ENCODE assay signal across 16 cellular contexts in the genomic region with DNA sequence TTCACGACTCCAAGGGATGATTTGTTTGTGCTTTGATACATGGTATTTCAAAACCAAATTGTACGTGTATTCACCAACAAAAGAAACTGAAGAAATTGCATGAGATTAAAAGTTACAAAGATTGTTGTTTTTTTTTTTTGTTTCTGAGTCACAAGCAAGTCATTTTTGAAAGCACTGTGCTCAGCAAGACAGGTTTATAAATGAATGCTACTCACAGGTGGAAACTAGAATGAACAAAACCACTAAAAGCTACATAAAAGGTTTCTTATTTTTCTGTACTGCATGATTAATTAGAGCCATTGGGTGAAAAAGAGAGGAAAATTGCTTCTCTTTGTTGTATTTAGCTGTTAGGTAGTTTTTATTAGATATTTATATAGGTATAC.
A peak's percentile ranks its signal among the peaks of the same experiment; 100 is the strongest.
DNase-seq lines count a peak whose midpoint lies in the region; ATAC-seq, FAIRE-seq and TF ChIP-seq lines count a peak whose summit lies in the region.
"Had no signal": no experiment of that assay in that cellular context is flagged by ENCODE, and none has a peak within 500 bp of the region (broad histone marks: within the 10 kb centered on the region; RNA-seq: fewer than 3 reads in every experiment).

No MANE protein-coding gene starts in this region.

- no peaks in the 10 kb centered on the region for H3K27me3 ChIP-seq in astrocyte (ENCODE audit: insufficient read depth, low read length)
- H3K27me3 ChIP-seq: vagina had no signal

- H3K4me1 Mint-ChIP-seq in activated T-cell treated with anti-CD3 and anti-CD28 coated beads, Interleukin-2, amount 50 U/mL, for 72 hours (ENCODE audit: low read depth) = peaks cover 68% of the 10 kb centered on the region
- peaks cover 11% of the 10 kb centered on the region for H3K4me1 Mint-ChIP-seq in astrocyte (ENCODE audit: low read depth, unreplicated experiment)

- H3K9me3 ChIP-seq in OCI-LY7 (ENCODE audit: low read length) = no peaks in the 10 kb centered on the region
- no peaks in the 10 kb centered on the region for H3K9me3 ChIP-seq in astrocyte (ENCODE audit: insufficient read depth, low read depth, low read length)
- H3K9me3 ChIP-seq: vagina had no signal

- H3K79me2 ChIP-seq in OCI-LY7 (ENCODE audit: insufficient read depth, low read depth, low read length) (no peaks in the 10 kb centered on the region), astrocyte (ENCODE audit: insufficient read depth, low read length) (no peaks in the 10 kb centered on the region)

- no peak for FAIRE-seq in astrocyte (lab: Jason Lieb, UNC)
- FAIRE-seq: frontal cortex had no signal

- H3K36me3 ChIP-seq in OCI-LY7 (ENCODE audit: insufficient read depth, low read length) = no peaks in the 10 kb centered on the region
- no peaks in the 10 kb centered on the region for H3K36me3 ChIP-seq in astrocyte (ENCODE audit: insufficient read depth, low read length)
- H3K36me3 ChIP-seq: vagina had no signal

- H3K4me3 ChIP-seq in OCI-LY7 (ENCODE audit: low read depth, low read length, poor library complexity, severe bottlenecking) (no peak overlapping the region), astrocyte (ENCODE audit: insufficient read depth, low read depth, low read length) (no peak overlapping the region)
- H3K4me3 ChIP-seq: vagina had no signal

- H3K4me3 Mint-ChIP-seq in activated T-cell treated with anti-CD3 and anti-CD28 coated beads, Interleukin-2, amount 50 U/mL, for 72 hours = peak overlapping the region; percentile 75 to 77
- no peak overlapping the region for H3K4me3 Mint-ChIP-seq in astrocyte (ENCODE audit: unreplicated experiment)
- H3K4me3 Mint-ChIP-seq: endodermal cell had no signal

- TF ChIP-seq CTCF in OCI-LY7 (conservative IDR thresholded peaks at IDR 0.05; ENCODE audit: low read length) = no peak
- TF ChIP-seq CTCF in astrocyte (IDR thresholded peaks at IDR 0.05; ENCODE audit: insufficient read depth, low read depth, low read length) = no peak

- H3K9me2 ChIP-seq in OCI-LY7 (ENCODE audit: insufficient read depth, low read length) = no peaks in the 10 kb centered on the region

- H3K4me1 ChIP-seq in OCI-LY7 (ENCODE audit: insufficient read depth, low read length, poor library complexity, severe bottlenecking) (peaks cover 17% of the 10 kb centered on the region), astrocyte (ENCODE audit: insufficient read depth, low read length) (no peaks in the 10 kb centered on the region)

- no peak overlapping the region for H3K9ac ChIP-seq in astrocyte (ENCODE audit: low read length)

- peak overlapping the region; percentile 91 for H3K27ac Mint-ChIP-seq in activated T-cell treated with anti-CD3 and anti-CD28 coated beads, Interleukin-2, amount 50 U/mL, for 72 hours
- no peak overlapping the region for H3K27ac Mint-ChIP-seq in astrocyte (ENCODE audit: unreplicated experiment)
- H3K27ac Mint-ChIP-seq: endodermal cell had no signal

- peak overlapping the region; percentile 49 for H3K4me2 ChIP-seq in OCI-LY7 (ENCODE audit: low read length)
- H3K4me2 ChIP-seq in astrocyte (ENCODE audit: low read length) = no peak overlapping the region

- H2AFZ ChIP-seq in OCI-LY7 (ENCODE audit: low read length) (peak overlapping the region; percentile 35; the same call in 1 of the 2 replicates), astrocyte (ENCODE audit: low read depth, low read length) (no peak overlapping the region)

- no peaks in the 10 kb centered on the region for H3K27me3 Mint-ChIP-seq in activated T-cell treated with anti-CD3 and anti-CD28 coated beads, Interleukin-2, amount 50 U/mL, for 72 hours (ENCODE audit: low read depth)
- H3K27me3 Mint-ChIP-seq in astrocyte (ENCODE audit: low read depth, unreplicated experiment) = no peaks in the 10 kb centered on the region
- H3K27me3 Mint-ChIP-seq: central memory CD8-positive, alpha-beta T cell had no signal

- POLR2A ChIA-PET in OCI-LY7 (lab: Charles Lee) = interaction anchor here (0.7 to 2.8 kb wide), 14 partner anchors 8 to 686 kb away, joined by 3 to 21 read pairs (median 4); no protein-coding TSS in a partner anchor

- no peaks in the 10 kb centered on the region for H3K9me3 Mint-ChIP-seq in activated T-cell treated with anti-CD3 and anti-CD28 coated beads, Interleukin-2, amount 50 U/mL, for 72 hours
- no peaks in the 10 kb centered on the region for H3K9me3 Mint-ChIP-seq in astrocyte (ENCODE audit: unreplicated experiment)
- H3K9me3 Mint-ChIP-seq: central memory CD8-positive, alpha-beta T cell; endodermal cell had no signal

- H3K36me3 Mint-ChIP-seq in activated T-cell treated with anti-CD3 and anti-CD28 coated beads, Interleukin-2, amount 50 U/mL, for 72 hours (ENCODE audit: insufficient read depth in 2 of 2) = no peaks in the 10 kb centered on the region
- H3K36me3 Mint-ChIP-seq in astrocyte (ENCODE audit: low read depth, unreplicated experiment) = no peaks in the 10 kb centered on the region

- no peak for DNase-seq in activated T-cell treated with anti-CD3 and anti-CD28 coated beads, Interleukin-2, amount 50 U/mL, for 72 hours
- no peak for DNase-seq in activated T-cell treated with anti-CD3 and anti-CD28 coated beads, Interleukin-2, amount 50 U/mL, for 1 hour
- no peak for DNase-seq in OCI-LY7 (ENCODE audit: low spot score)
- DNase-seq in astrocyte (ENCODE audit: low read depth) = peak; percentile 55
- no peak for DNase-seq in stimulated activated naive CD8-positive, alpha-beta T cell treated with anti-CD3 and anti-CD28 coated beads, Interleukin-15, Interleukin-2, amounts not matched to agents 100 U/mL and 50 U/mL, for 24 hours
- no peak for DNase-seq in SK-N-DZ (ENCODE audit: low spot score)
- no peak for DNase-seq in globus pallidus (ENCODE audit: low spot score)
- DNase-seq in NCI-H146 treated with DMSO at 0.1 percent for 48 hours (lab: John Stamatoyannopoulos, UW; ENCODE audit: unreplicated experiment) = no peak
- DNase-seq: endodermal cell; H7; KG1; stimulated activated CD4-positive, alpha-beta T cell treated with anti-CD3 and anti-CD28 coated beads, Interleukin-4, amount 100 ng/mL, for 4 hours had no signal

- H4K20me1 ChIP-seq in OCI-LY7 (ENCODE audit: insufficient read depth, low read length) (no peaks in the 10 kb centered on the region), astrocyte (ENCODE audit: insufficient read depth, low read length) (no peaks in the 10 kb centered on the region)

- no TSS peak for BruUV-seq in OCI-LY7 (replicated peaks; lab: Mats Ljungman, UMichigan)

- CTCF ChIA-PET in OCI-LY7 (lab: Charles Lee; ENCODE audit: unreplicated experiment) = interaction anchor here (1.5 kb wide), 1 partner anchor 10 kb away, joined by 9 read pairs; no protein-coding TSS in a partner anchor

- H3K27ac ChIP-seq in OCI-LY7 (ENCODE audit: low read depth, low read length, poor library complexity, severe bottlenecking) (no peak overlapping the region), astrocyte (ENCODE audit: low read depth, low read length) (no peak overlapping the region)
- H3K27ac ChIP-seq: vagina had no signal

- intact Hi-C loops in OCI-LY7 (cut with micrococcal nuclease; ENCODE audit: unreplicated experiment) = loop anchor here (2.0 kb wide), 1 partner anchor 45 kb away; no protein-coding TSS in a partner anchor

- ATAC-seq in activated T-cell treated with anti-CD3 and anti-CD28 coated beads, Interleukin-2, amount 50 U/mL, for 72 hours (replicated peaks in 1 of 2) = peak; percentile 65 to 71
- peak; percentile 41 for ATAC-seq in stimulated activated naive CD8-positive, alpha-beta T cell treated with anti-CD3 and anti-CD28 coated beads, Interleukin-15, Interleukin-2, amounts not matched to agents 100 U/mL and 50 U/mL, for 24 hours
- ATAC-seq: sciatic nerve had no signal
